23 cellular contexts compared by ENCODE assay signal in the genomic region with DNA sequence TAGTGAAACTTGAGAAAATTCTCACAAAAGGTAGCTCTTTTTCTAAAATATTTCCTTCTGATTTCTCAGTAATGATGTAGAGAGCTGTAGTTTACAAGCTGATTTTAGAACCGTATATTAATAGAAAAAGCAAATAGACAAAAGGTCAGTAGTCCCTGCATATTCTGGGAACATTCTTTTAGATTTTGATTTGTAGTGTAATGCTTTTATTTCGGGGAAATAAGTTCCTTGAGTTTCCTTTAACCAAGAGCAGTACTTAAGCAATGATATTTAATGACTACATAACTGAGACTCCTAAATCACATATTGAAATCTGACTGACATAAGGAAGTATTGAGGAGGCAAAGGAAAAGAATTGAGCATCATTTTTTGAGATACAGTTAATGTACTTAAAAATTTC.
"Had no signal": no experiment of that assay in that cellular context is flagged by ENCODE, and none has a peak within 500 bp of the region (broad histone marks: within the 10 kb centered on the region; RNA-seq: fewer than 3 reads in every experiment).

No MANE protein-coding gene starts in this region.

- ATAC-seq: activated CD4-positive, alpha-beta T cell treated with anti-CD3 and anti-CD28 coated beads for 36 hours; body of pancreas; effector memory CD8-positive, alpha-beta T cell; heart left ventricle; left lobe of liver; naive thymus-derived CD8-positive, alpha-beta T cell; psoas muscle; T-cell had no signal

- H3K4me2 ChIP-seq: neural progenitor cell had no signal

- H2AFZ ChIP-seq: neural progenitor cell had no signal

- H3K36me3 ChIP-seq: cardiac muscle cell, neural progenitor cell had no signal

- DNase-seq: activated B cell treated with CpG ODN at 0.5 μM for 24 hours; activated CD4-positive, alpha-beta T cell treated with anti-CD3 and anti-CD28 coated beads for 36 hours; activated CD4-positive, alpha-beta T cell treated with anti-CD3 and anti-CD28 coated beads, Interleukin-2, amount 50 U/mL, for 4 hours; activated CD8-positive, alpha-beta memory T cell treated with anti-CD3 and anti-CD28 coated beads, Interleukin-2, amount 50 U/mL, for 48 hours; activated naive CD4-positive, alpha-beta T cell treated with Interleukin-2 at 50 U/mL for 16 hours; activated naive CD8-positive, alpha-beta T cell treated with anti-CD3 and anti-CD28 coated beads for 36 hours; activated T-cell treated with anti-CD3 and anti-CD28 coated beads, Interleukin-2, amount 50 U/mL, for 48 hours; amniotic stem cell; body of pancreas; effector memory CD8-positive, alpha-beta T cell; heart left ventricle; islet precursor cell; naive thymus-derived CD8-positive, alpha-beta T cell; psoas muscle; stimulated activated CD4-positive, alpha-beta T cell treated with anti-CD3 and anti-CD28 coated beads, Interleukin-1b, Interleukin-23, amount 100 ng/mL, for 48 hours; T-cell; T-helper 9 cell had no signal

- H3K27ac ChIP-seq: body of pancreas, cardiac muscle cell, neural progenitor cell, psoas muscle, vagina had no signal

- H3K9me3 ChIP-seq: body of pancreas, esophagus muscularis mucosa, heart left ventricle, psoas muscle, right atrium auricular region, vagina had no signal

- H3K4me1 ChIP-seq: neural progenitor cell, psoas muscle had no signal

- H3K4me3 ChIP-seq: body of pancreas, cardiac muscle cell, esophagus muscularis mucosa, heart left ventricle, neural progenitor cell, psoas muscle, right atrium auricular region, vagina had no signal

- H3K27me3 ChIP-seq: body of pancreas, cardiac muscle cell, esophagus muscularis mucosa, heart left ventricle, neural progenitor cell, right atrium auricular region, vagina had no signal

- H3K9ac ChIP-seq: neural progenitor cell had no signal
